1 cellular context compared by ENCODE assay signal in the genomic region with DNA sequence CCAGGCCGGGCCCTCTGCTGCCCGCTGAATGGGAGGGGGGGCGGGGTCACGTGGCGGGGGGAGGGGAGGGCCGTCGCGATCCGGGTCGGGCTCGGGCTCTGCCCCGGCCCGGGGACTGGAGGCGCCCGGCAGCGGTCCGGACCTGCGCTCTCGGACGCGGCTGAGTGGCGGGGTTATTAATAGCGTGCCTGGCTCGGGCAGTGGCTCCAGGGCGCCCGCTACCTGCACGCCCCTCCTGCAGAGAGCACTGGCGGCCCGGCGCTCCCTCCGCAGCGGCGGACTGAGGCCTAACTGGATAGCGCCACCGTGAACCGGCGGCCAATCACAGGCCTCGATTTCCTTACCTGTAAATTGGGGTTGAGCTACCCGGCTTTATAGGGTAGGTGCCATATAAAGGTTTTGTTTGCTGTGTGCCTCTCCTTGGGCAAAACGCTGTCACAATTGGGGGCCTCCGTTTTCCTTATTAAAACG.
TF ChIP-seq lines count a peak whose summit lies in the region.

No MANE protein-coding gene starts in this region.

TF ChIP-seq in K562, 482 proteins besides CTCF, POLR2A, EP300 and RAD21:
- TF ChIP-seq THAP12 (CRISPR knock-in tag; IDR thresholded peaks at IDR 0.05) (0 out of 2 replicates have a peak, but pooled peaks have one; percentile 9), ZBTB33 (CRISPR knock-in tag; IDR thresholded peaks at IDR 0.05) (peak; percentile 98), ZNF395 (CRISPR knock-in tag; IDR thresholded peaks at IDR 0.05) (0 out of 2 replicates have a peak, but pooled peaks have one; percentile 36), ASH1L (IDR thresholded peaks at IDR 0.05; ENCODE audit: borderline replicate concordance, low read depth, partially characterized antibody) (no peak), STAT5A (IDR thresholded peaks at IDR 0.05; ENCODE audit: borderline replicate concordance, low read length) (no peak), TCF7L2 (IDR thresholded peaks at IDR 0.05; ENCODE audit: low read depth, low read length) (no peak)
- TF ChIP-seq, protein P1, sequence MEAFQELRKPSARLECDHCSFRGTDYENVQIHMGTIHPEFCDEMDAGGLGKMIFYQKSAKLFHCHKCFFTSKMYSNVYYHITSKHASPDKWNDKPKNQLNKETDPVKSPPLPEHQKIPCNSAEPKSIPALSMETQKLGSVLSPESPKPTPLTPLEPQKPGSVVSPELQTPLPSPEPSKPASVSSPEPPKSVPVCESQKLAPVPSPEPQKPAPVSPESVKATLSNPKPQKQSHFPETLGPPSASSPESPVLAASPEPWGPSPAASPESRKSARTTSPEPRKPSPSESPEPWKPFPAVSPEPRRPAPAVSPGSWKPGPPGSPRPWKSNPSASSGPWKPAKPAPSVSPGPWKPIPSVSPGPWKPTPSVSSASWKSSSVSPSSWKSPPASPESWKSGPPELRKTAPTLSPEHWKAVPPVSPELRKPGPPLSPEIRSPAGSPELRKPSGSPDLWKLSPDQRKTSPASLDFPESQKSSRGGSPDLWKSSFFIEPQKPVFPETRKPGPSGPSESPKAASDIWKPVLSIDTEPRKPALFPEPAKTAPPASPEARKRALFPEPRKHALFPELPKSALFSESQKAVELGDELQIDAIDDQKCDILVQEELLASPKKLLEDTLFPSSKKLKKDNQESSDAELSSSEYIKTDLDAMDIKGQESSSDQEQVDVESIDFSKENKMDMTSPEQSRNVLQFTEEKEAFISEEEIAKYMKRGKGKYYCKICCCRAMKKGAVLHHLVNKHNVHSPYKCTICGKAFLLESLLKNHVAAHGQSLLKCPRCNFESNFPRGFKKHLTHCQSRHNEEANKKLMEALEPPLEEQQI (IDR thresholded peaks at IDR 0.05), result no peak
- TF ChIP-seq, protein P2, sequence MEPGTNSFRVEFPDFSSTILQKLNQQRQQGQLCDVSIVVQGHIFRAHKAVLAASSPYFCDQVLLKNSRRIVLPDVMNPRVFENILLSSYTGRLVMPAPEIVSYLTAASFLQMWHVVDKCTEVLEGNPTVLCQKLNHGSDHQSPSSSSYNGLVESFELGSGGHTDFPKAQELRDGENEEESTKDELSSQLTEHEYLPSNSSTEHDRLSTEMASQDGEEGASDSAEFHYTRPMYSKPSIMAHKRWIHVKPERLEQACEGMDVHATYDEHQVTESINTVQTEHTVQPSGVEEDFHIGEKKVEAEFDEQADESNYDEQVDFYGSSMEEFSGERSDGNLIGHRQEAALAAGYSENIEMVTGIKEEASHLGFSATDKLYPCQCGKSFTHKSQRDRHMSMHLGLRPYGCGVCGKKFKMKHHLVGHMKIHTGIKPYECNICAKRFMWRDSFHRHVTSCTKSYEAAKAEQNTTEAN (CRISPR knock-in tag; IDR thresholded peaks at IDR 0.05), result no peak
- TF ChIP-seq, protein P3, sequence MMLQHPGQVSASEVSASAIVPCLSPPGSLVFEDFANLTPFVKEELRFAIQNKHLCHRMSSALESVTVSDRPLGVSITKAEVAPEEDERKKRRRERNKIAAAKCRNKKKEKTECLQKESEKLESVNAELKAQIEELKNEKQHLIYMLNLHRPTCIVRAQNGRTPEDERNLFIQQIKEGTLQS (IDR thresholded peaks at IDR 0.05), result peak; percentile 25; the same call in 1 of the 2 replicates
- TF ChIP-seq, protein P3 (CRISPR knock-in tag; conservative IDR thresholded peaks at IDR 0.05), result no peak
- TF ChIP-seq, protein P4, sequence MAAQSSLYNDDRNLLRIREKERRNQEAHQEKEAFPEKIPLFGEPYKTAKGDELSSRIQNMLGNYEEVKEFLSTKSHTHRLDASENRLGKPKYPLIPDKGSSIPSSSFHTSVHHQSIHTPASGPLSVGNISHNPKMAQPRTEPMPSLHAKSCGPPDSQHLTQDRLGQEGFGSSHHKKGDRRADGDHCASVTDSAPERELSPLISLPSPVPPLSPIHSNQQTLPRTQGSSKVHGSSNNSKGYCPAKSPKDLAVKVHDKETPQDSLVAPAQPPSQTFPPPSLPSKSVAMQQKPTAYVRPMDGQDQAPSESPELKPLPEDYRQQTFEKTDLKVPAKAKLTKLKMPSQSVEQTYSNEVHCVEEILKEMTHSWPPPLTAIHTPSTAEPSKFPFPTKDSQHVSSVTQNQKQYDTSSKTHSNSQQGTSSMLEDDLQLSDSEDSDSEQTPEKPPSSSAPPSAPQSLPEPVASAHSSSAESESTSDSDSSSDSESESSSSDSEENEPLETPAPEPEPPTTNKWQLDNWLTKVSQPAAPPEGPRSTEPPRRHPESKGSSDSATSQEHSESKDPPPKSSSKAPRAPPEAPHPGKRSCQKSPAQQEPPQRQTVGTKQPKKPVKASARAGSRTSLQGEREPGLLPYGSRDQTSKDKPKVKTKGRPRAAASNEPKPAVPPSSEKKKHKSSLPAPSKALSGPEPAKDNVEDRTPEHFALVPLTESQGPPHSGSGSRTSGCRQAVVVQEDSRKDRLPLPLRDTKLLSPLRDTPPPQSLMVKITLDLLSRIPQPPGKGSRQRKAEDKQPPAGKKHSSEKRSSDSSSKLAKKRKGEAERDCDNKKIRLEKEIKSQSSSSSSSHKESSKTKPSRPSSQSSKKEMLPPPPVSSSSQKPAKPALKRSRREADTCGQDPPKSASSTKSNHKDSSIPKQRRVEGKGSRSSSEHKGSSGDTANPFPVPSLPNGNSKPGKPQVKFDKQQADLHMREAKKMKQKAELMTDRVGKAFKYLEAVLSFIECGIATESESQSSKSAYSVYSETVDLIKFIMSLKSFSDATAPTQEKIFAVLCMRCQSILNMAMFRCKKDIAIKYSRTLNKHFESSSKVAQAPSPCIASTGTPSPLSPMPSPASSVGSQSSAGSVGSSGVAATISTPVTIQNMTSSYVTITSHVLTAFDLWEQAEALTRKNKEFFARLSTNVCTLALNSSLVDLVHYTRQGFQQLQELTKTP (IDR thresholded peaks at IDR 0.05; ENCODE audit: low read depth in 1 of 2, partially characterized antibody in 2 of 2), result no peak
- TF ChIP-seq, protein P5, sequence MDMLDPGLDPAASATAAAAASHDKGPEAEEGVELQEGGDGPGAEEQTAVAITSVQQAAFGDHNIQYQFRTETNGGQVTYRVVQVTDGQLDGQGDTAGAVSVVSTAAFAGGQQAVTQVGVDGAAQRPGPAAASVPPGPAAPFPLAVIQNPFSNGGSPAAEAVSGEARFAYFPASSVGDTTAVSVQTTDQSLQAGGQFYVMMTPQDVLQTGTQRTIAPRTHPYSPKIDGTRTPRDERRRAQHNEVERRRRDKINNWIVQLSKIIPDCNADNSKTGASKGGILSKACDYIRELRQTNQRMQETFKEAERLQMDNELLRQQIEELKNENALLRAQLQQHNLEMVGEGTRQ (CRISPR knock-in tag; IDR thresholded peaks at IDR 0.05), result peak; percentile 48
